ENCODE assay signal across 18 cellular contexts in genomic region chrX:7316280-7316679, GRCh38.
A peak's percentile ranks its signal among the peaks of the same experiment; 100 is the strongest.
DNase-seq lines count a peak whose midpoint lies in the region; ATAC-seq and TF ChIP-seq lines count a peak whose summit lies in the region.
"Had no signal": no experiment of that assay in that cellular context is flagged by ENCODE, and none has a peak within 500 bp of the region (broad histone marks: within the 10 kb centered on the region; RNA-seq: fewer than 3 reads in every experiment).

No MANE protein-coding gene starts in this region.

- no peak for TF ChIP-seq POLR2A in testis (IDR thresholded peaks at IDR 0.05)

- intact Hi-C loops in psoas muscle (cut with DNase I) (no loop called here), testis (cut with DNase I; ENCODE audit: low total_unique reads) (no loop called here)

- H3K27me3 ChIP-seq in psoas muscle (ENCODE audit: insufficient read depth in 3 of 3, low read length in 2 of 3) = no peaks in the 10 kb centered on the region
- H3K27me3 ChIP-seq in testis = no peaks in the 10 kb centered on the region

- TF ChIP-seq CTCF in AG10803 (conservative IDR thresholded peaks at IDR 0.05; ENCODE audit: low read length) = no peak
- no peak for TF ChIP-seq CTCF in epithelial cell of esophagus (IDR thresholded peaks at IDR 0.05; ENCODE audit: insufficient read depth, low read depth, low read length, missing control alignments)
- TF ChIP-seq CTCF in psoas muscle (IDR thresholded peaks at IDR 0.05) = no peak
- TF ChIP-seq CTCF in testis (IDR thresholded peaks at IDR 0.05) = no peak

- DNase-seq in AG10803 (ENCODE audit: low read depth) (peak; percentile 74), LHCN-M2 (ENCODE audit: low read depth) (peak; percentile 20), epithelial cell of esophagus (ENCODE audit: low read depth) (peak; percentile 1), psoas muscle (no peak), testis (no peak), cortex of kidney (lab: John Stamatoyannopoulos, UW) (no peak), T-helper 2 cell (no peak)
- DNase-seq: CD8-positive, alpha-beta memory T cell; DND-41; H9; Kasumi-1; MV-4-11; NCI-H1436 treated with DMSO at 0.1 percent for 48 hours; NCI-H226; NCI-H526 had no signal

- H3K9me3 ChIP-seq in psoas muscle (no peaks in the 10 kb centered on the region), testis (no peaks in the 10 kb centered on the region)

- peaks cover 3% of the 10 kb centered on the region for H3K4me1 ChIP-seq in psoas muscle
- no peaks in the 10 kb centered on the region for H3K4me1 ChIP-seq in testis

- no peak overlapping the region for H3K4me3 ChIP-seq in AG10803 (ENCODE audit: low read length)
- H3K4me3 ChIP-seq in epithelial cell of esophagus (ENCODE audit: low read length) = no peak overlapping the region
- H3K4me3 ChIP-seq in psoas muscle = no peak overlapping the region
- no peak overlapping the region for H3K4me3 ChIP-seq in testis

- ATAC-seq in psoas muscle (no peak), GM18519 (IDR thresholded peaks at IDR 0.05; ENCODE audit: low FRiP score, unreplicated experiment) (no peak)
- ATAC-seq: Right ventricle myocardium inferior, SK-N-SH treated with all-trans-retinoic acid at 6 μM for 48 hours had no signal

- peak overlapping the region; percentile 41 for H3K27ac ChIP-seq in psoas muscle
- no peak overlapping the region for H3K27ac ChIP-seq in testis

- H3K36me3 ChIP-seq in psoas muscle (ENCODE audit: insufficient read depth in 1 of 2, low read depth in 1 of 2) (no peaks in the 10 kb centered on the region), testis (ENCODE audit: low read depth, missing control alignments) (no peaks in the 10 kb centered on the region)

Comparison
In these comparisons a context has a peak if more than half of its experiments do, and no peak if none do; other contexts are left out.
1. DNase-seq: peak in AG10803 (single experiment), LHCN-M2 (single experiment) and epithelial cell of esophagus (single experiment); none in psoas muscle (0 of 2), testis (single experiment), cortex of kidney (single experiment) and T-helper 2 cell (0 of 5).